26 cellular contexts compared by ENCODE assay signal in genomic region chr6:91864911-91865310, GRCh38.
"Had no signal": no experiment of that assay in that cellular context is flagged by ENCODE, and none has a peak within 500 bp of the region (broad histone marks: within the 10 kb centered on the region; RNA-seq: fewer than 3 reads in every experiment).

No MANE protein-coding gene starts in this region.

- H3K4me1 ChIP-seq: adrenal gland, SJSA1 had no signal

- H3K27me3 ChIP-seq: adrenal gland, MG63, SJSA1 had no signal

- H3K4me3 ChIP-seq: adrenal gland, MG63, SJSA1 had no signal

- H3K9me3 ChIP-seq: adrenal gland, MG63, SJSA1 had no signal

- DNase-seq: activated CD4-positive, alpha-beta T cell treated with anti-CD3 and anti-CD28 coated beads for 4 hours; activated CD4-positive, alpha-beta T cell treated with anti-CD3 and anti-CD28 coated beads, Interleukin-2, amount 50 U/mL, for 4 hours; activated CD8-positive, alpha-beta memory T cell treated with anti-CD3 and anti-CD28 coated beads, Interleukin-2, amount 50 U/mL, for 48 hours; activated CD8-positive, alpha-beta T cell treated with anti-CD3 and anti-CD28 coated beads, Interleukin-2, amount 10 ng/mL, durations not matched to agents 7 days and 5 days; activated naive CD4-positive, alpha-beta T cell treated with anti-CD3 and anti-CD28 coated beads, Interleukin-2, amount 50 U/mL, for 16 hours; activated naive CD8-positive, alpha-beta T cell treated with anti-CD3 and anti-CD28 coated beads, Interleukin-2, amount 10 ng/mL, durations not matched to agents 7 days and 5 days; activated T-cell treated with anti-CD3 and anti-CD28 coated beads, Interleukin-2, amount 50 U/mL, for 1 hour; adrenal gland; anterior cingulate cortex; KG1; MG63; MV-4-11; NCI-H1092 treated with DMSO at 0.1 percent for 48 hours; NCI-H1417 treated with DMSO at 0.1 percent for 48 hours; NCI-H1694; NCI-H2029; NCI-H345; NCI-H510A; NCI-H526 treated with DMSO at 0.1 percent for 48 hours; RPMI8226; SHP77; SW 1271 had no signal

- H3K36me3 ChIP-seq: adrenal gland, MG63, SJSA1 had no signal

- ATAC-seq: activated CD4-positive, CD25-positive, alpha-beta regulatory T cell treated with anti-CD3 and anti-CD28 coated beads, Interleukin-2, amount 50 U/mL, for 24 hours; activated CD8-positive, alpha-beta T cell treated with anti-CD3 and anti-CD28 coated beads, Interleukin-2, amount 10 ng/mL, durations not matched to agents 7 days and 5 days; Panc1; SK-N-SH treated with all-trans-retinoic acid at 6 μM for 48 hours had no signal

- H3K27ac ChIP-seq: adrenal gland, SJSA1 had no signal
